In genomic region chr2:222701709-222702108, GRCh38 we compare ENCODE assay signal across 22 cellular contexts. TPM values are rescaled to one million over a fixed set of nuclear protein-coding genes. Genes with fewer than 3 reads are reported as not detected.
DNase-seq lines count a peak whose midpoint lies in the region; ATAC-seq and TF ChIP-seq lines count a peak whose summit lies in the region.
"Had no signal": no experiment of that assay in that cellular context is flagged by ENCODE, and none has a peak within 500 bp of the region (broad histone marks: within the 10 kb centered on the region; RNA-seq: fewer than 3 reads in every experiment).

No MANE protein-coding gene starts in this region.

- no peak for TF ChIP-seq CTCF in nephron (IDR thresholded peaks at IDR 0.05; ENCODE audit: unreplicated experiment in 3 of 3)
- TF ChIP-seq CTCF in tibial artery (IDR thresholded peaks at IDR 0.05): no peak

- H3K36me3 ChIP-seq in tibial artery: no peaks in the 10 kb centered on the region
- H3K36me3 ChIP-seq: left ventricle myocardium inferior, sigmoid colon had no signal

- ATAC-seq in GM21390 (IDR thresholded peaks at IDR 0.05; ENCODE audit: unreplicated experiment): peak; percentile 73
- no peak for ATAC-seq in GM18502 (IDR thresholded peaks at IDR 0.05; ENCODE audit: poor library complexity, unreplicated experiment)
- ATAC-seq: mucosa of descending colon, PC-3 had no signal

- peaks cover 0 to 30% (median 6%) of the 10 kb centered on the region in 4 donors for H3K4me1 ChIP-seq in tibial artery
- H3K4me1 ChIP-seq: left ventricle myocardium inferior had no signal

- no peaks in the 10 kb centered on the region for H3K27me3 ChIP-seq in tibial artery
- H3K27me3 ChIP-seq: sigmoid colon had no signal

- H3K9me3 Mint-ChIP-seq in activated T-cell treated with anti-CD3 and anti-CD28 coated beads, Interleukin-2, amount 50 U/mL, for 24 hours: no peaks in the 10 kb centered on the region
- no peaks in the 10 kb centered on the region for H3K9me3 Mint-ChIP-seq in nephron
- H3K9me3 Mint-ChIP-seq: HFFc6 had no signal

- no peaks in the 10 kb centered on the region for H3K9me3 ChIP-seq in tibial artery
- H3K9me3 ChIP-seq: left ventricle myocardium inferior, mucosa of descending colon, sigmoid colon had no signal

- H3K4me3 ChIP-seq in tibial artery: no peak overlapping the region
- H3K4me3 ChIP-seq: coronary artery, left ventricle myocardium inferior, mucosa of descending colon, sigmoid colon, SK-N-MC had no signal

- H3K27ac Mint-ChIP-seq in activated T-cell treated with anti-CD3 and anti-CD28 coated beads, Interleukin-2, amount 50 U/mL, for 24 hours: no peak overlapping the region
- peak overlapping the region in 2 of 3 experiments; percentile 7 to 9 for H3K27ac Mint-ChIP-seq in nephron
- H3K27ac Mint-ChIP-seq: HFFc6 had no signal

- H3K27ac ChIP-seq in tibial artery: no peak overlapping the region
- H3K27ac ChIP-seq: coronary artery, left ventricle myocardium inferior, sigmoid colon, SK-N-MC had no signal

- H3K4me1 Mint-ChIP-seq in activated T-cell treated with anti-CD3 and anti-CD28 coated beads, Interleukin-2, amount 50 U/mL, for 24 hours (ENCODE audit: low read depth): peaks cover 10% of the 10 kb centered on the region
- H3K4me1 Mint-ChIP-seq in nephron: peaks cover 13% of the 10 kb centered on the region

- intact Hi-C loops in tibial artery (cut with DNase I; ENCODE audit: low total_unique reads): no loop called here

- peak overlapping the region; percentile 15 for H3K4me3 Mint-ChIP-seq in activated T-cell treated with anti-CD3 and anti-CD28 coated beads, Interleukin-2, amount 50 U/mL, for 24 hours
- H3K4me3 Mint-ChIP-seq in nephron: no peak overlapping the region
- H3K4me3 Mint-ChIP-seq: HFFc6 had no signal

- H3K27me3 Mint-ChIP-seq in activated T-cell treated with anti-CD3 and anti-CD28 coated beads, Interleukin-2, amount 50 U/mL, for 24 hours: peaks cover 41% of the 10 kb centered on the region
- peaks cover 9% of the 10 kb centered on the region for H3K27me3 Mint-ChIP-seq in nephron (ENCODE audit: low read depth)

- no peaks in the 10 kb centered on the region for H3K36me3 Mint-ChIP-seq in activated T-cell treated with anti-CD3 and anti-CD28 coated beads, Interleukin-2, amount 50 U/mL, for 24 hours (ENCODE audit: low read depth)
- no peaks in the 10 kb centered on the region for H3K36me3 Mint-ChIP-seq in nephron (ENCODE audit: low read depth)

- no peak for DNase-seq in activated T-cell treated with anti-CD3 and anti-CD28 coated beads, Interleukin-2, amount 50 U/mL, for 24 hours
- DNase-seq in activated T-cell treated with anti-CD3 and anti-CD28 coated beads for 4 hours (no peak), RPMI7951 (ENCODE audit: low read depth) (peak; percentile 35), tibial artery (no peak), OCI-M2 (lab: John Stamatoyannopoulos, UW; ENCODE audit: unreplicated experiment) (no peak)
- DNase-seq: activated gamma-delta T cell, HFFc6, left ventricle myocardium inferior, mucosa of descending colon, NCI-H1092 treated with DMSO at 0.1 percent for 48 hours, NCI-H2227 treated with DMSO at 0.1 percent for 48 hours, PC-3, sigmoid colon had no signal

RNA-seq across cellular contexts. Expression of gene MOGAT1, which starts 30.3 kb away (rescaled TPM):
- 0.24 and 0.29 TPM in 2 replicates for total RNA-seq in RPMI7951 (2014; rRNA removed; shearing (Covaris generic))
- total RNA-seq: endothelial cell of umbilical vein, frontal cortex, HFFc6, osteocyte, PC-3, sigmoid colon, temporal lobe had no signal

RNA-seq across cellular contexts. Expression of gene FARSB, which starts 45.8 kb away (rescaled TPM):
- total RNA-seq in RPMI7951 (2014; rRNA removed; shearing (Covaris generic)): 48.3 and 59.4 TPM in 2 replicates
